27 cellular contexts compared by ENCODE assay signal in genomic region chr10:3064423-3064822, GRCh38. TPM values are rescaled to one million over a fixed set of nuclear protein-coding genes. Genes with fewer than 3 reads are reported as not detected.
DNase-seq lines count a peak whose midpoint lies in the region; ATAC-seq, FAIRE-seq and TF ChIP-seq lines count a peak whose summit lies in the region.
"Had no signal": no experiment of that assay in that cellular context is flagged by ENCODE, and none has a peak within 500 bp of the region (broad histone marks: within the 10 kb centered on the region; RNA-seq: fewer than 3 reads in every experiment).

No MANE protein-coding gene starts in this region.

- no peak overlapping the region for H2AFZ ChIP-seq in Karpas-422 (ENCODE audit: low read length)
- H2AFZ ChIP-seq in H1 (ENCODE audit: low read length): no peak overlapping the region

- CTCF ChIA-PET in H1 (lab: Charles Lee; ENCODE audit: partially characterized antibody): interaction anchor here (0.6 kb wide), 1 partner anchor 139 kb away, joined by 3 read pairs; no protein-coding TSS in a partner anchor

- no peak for TF ChIP-seq EP300 in H1 (IDR thresholded peaks at IDR 0.05; ENCODE audit: borderline replicate concordance in 1 of 2, low read depth in 2 of 2, low read length in 2 of 2)

- no peaks in the 10 kb centered on the region for H3K36me3 ChIP-seq in BLaER1
- no peaks in the 10 kb centered on the region for H3K36me3 ChIP-seq in Karpas-422 (ENCODE audit: insufficient read depth, low read length)
- H3K36me3 ChIP-seq in H1 (ENCODE audit: control insufficient read depth in 2 of 4, insufficient read depth in 4 of 4, low read length in 3 of 4): peaks cover 0 to 3% (median 0%) of the 10 kb centered on the region in 4 experiments; a peak in 1 of 8 replicates

- no peak overlapping the region for H3K27ac ChIP-seq in BLaER1
- H3K27ac ChIP-seq in Karpas-422 (ENCODE audit: low read length): no peak overlapping the region
- no peak overlapping the region for H3K27ac ChIP-seq in H1 (ENCODE audit: low read depth, low read length)

- H3K27ac Mint-ChIP-seq in naive B cell: peak overlapping the region in 1 of 6 donors; percentile 59
- H3K27ac Mint-ChIP-seq in activated naive CD4-positive, alpha-beta T cell treated with anti-CD3 and anti-CD28 coated beads, Interleukin-2, amount 50 U/mL, for 72 hours: no peak overlapping the region
- H3K27ac Mint-ChIP-seq: CD8-positive, alpha-beta T cell; H9; HFFc6 had no signal

- no peak overlapping the region for H4K8ac ChIP-seq in H1 (ENCODE audit: extremely low read depth, insufficient read depth, low read length)

- no peak for TF ChIP-seq RAD21 in H1 (IDR thresholded peaks at IDR 0.05 in 1 of 2, conservative IDR thresholded peaks at IDR 0.05 in 1 of 2; ENCODE audit: low read depth in 2 of 2, low read length in 2 of 2)

- POLR2A ChIA-PET in H1 (lab: Charles Lee; ENCODE audit: partially characterized antibody): interaction anchor here (0.7 to 1.7 kb wide), 3 partner anchors 10 to 75 kb away, joined by 3 to 5 read pairs (median 3); no protein-coding TSS in a partner anchor

- H3K9me3 ChIP-seq in BLaER1 (no peaks in the 10 kb centered on the region), Karpas-422 (ENCODE audit: low read length) (no peaks in the 10 kb centered on the region), H1 (ENCODE audit: insufficient read depth in 2 of 2, low read depth in 1 of 2, low read length in 1 of 2) (no peaks in the 10 kb centered on the region)
- H3K9me3 ChIP-seq: Caco-2, MG63 had no signal

- peaks cover 35% of the 10 kb centered on the region for H4K20me1 ChIP-seq in BLaER1
- H4K20me1 ChIP-seq in Karpas-422 (ENCODE audit: insufficient read depth, low read depth, low read length): peaks cover 12% of the 10 kb centered on the region; the same call in 1 of the 2 replicates
- no peaks in the 10 kb centered on the region for H4K20me1 ChIP-seq in H1 (replicated peaks in 1 of 2; ENCODE audit: control insufficient read depth in 1 of 2, insufficient read depth in 2 of 2, low read length in 2 of 2)

- TF ChIP-seq POLR2A in H1 (IDR thresholded peaks at IDR 0.05; ENCODE audit: control extremely low read depth in 1 of 2, low read depth in 2 of 2, low read length in 2 of 2): no peak

- DNase-seq in Karpas-422: peak; percentile 71
- no peak for DNase-seq in H1 (ENCODE audit: low read depth in 1 of 2, low spot score in 2 of 2)
- peak; percentile 26 for DNase-seq in naive B cell
- no peak for DNase-seq in activated naive CD4-positive, alpha-beta T cell treated with anti-CD3 and anti-CD28 coated beads, Interleukin-2, amount 50 U/mL, for 72 hours (ENCODE audit: low spot score in 2 of 2)
- no peak for DNase-seq in NCI-H524 (lab: John Stamatoyannopoulos, UW)
- DNase-seq in activated CD8-positive, alpha-beta memory T cell treated with anti-CD3 and anti-CD28 coated beads, Interleukin-2, amount 50 U/mL, for 4 hours: no peak
- DNase-seq: 8988T; ACHN; Caco-2; CD8-positive, alpha-beta T cell; DMS79; EL; GDM1; H9; HFFc6; KBM-7; MG63; NCI-H2029 treated with DMSO at 0.1 percent for 48 hours; NCI-H446 treated with DMSO at 0.1 percent for 48 hours; NCI-H526 treated with DMSO at 0.1 percent for 48 hours; SHP77 treated with DMSO at 0.1 percent for 48 hours had no signal

- no peaks in the 10 kb centered on the region for H3K9me2 ChIP-seq in Karpas-422 (replicated peaks; ENCODE audit: insufficient read depth, low read length)

- no peaks in the 10 kb centered on the region for H3K27me3 Mint-ChIP-seq in naive B cell

- ATAC-seq in naive B cell (ENCODE audit: low read depth in 2 of 2) (peak; percentile 51 to 68), GM19467 (IDR thresholded peaks at IDR 0.05; ENCODE audit: unreplicated experiment) (no peak)
- no peak for ATAC-seq in activated naive CD4-positive, alpha-beta T cell treated with anti-CD3 and anti-CD28 coated beads, Interleukin-2, amount 50 U/mL, for 72 hours
- ATAC-seq: CD8-positive, alpha-beta T cell; Panc1 had no signal

- H2AK5ac ChIP-seq in H1 (ENCODE audit: low read depth, low read length): no peak overlapping the region

- H4K91ac ChIP-seq in H1 (replicated peaks; ENCODE audit: insufficient read length, low read length): peak overlapping the region; percentile 10

- no peak overlapping the region for H3K9ac ChIP-seq in BLaER1
- no peak overlapping the region for H3K9ac ChIP-seq in Karpas-422 (ENCODE audit: low read length)
- no peak overlapping the region for H3K9ac ChIP-seq in H1 (replicated peaks in 1 of 4; ENCODE audit: extremely low read depth in 1 of 4, low read depth in 3 of 4, low read length in 3 of 4)

- H3K36me3 Mint-ChIP-seq in naive B cell: no peaks in the 10 kb centered on the region
- peaks cover 4% of the 10 kb centered on the region in 2 donors for H3K36me3 Mint-ChIP-seq in activated naive CD4-positive, alpha-beta T cell treated with anti-CD3 and anti-CD28 coated beads, Interleukin-2, amount 50 U/mL, for 72 hours

- H3K23ac ChIP-seq in H1 (ENCODE audit: insufficient read length): no peak overlapping the region

- WGBS in H1 (ENCODE audit: extremely low coverage in 1 of 2, insufficient coverage in 1 of 2, insufficient read length in 1 of 2, insufficient replicate concordance in 2 of 2, low coverage in 1 of 2, low lambda C conversion rate in 2 of 2, missing lambda C conversion rate in 1 of 2), 2 experiments: 97% methylated on average over 2 of the region's 2 CpGs; no CpG with 5 or more reads in 1 of the 2 experiments

- no peak overlapping the region for H3K18ac ChIP-seq in H1 (ENCODE audit: extremely low read depth, low read length)

- peak overlapping the region in 1 of 8 donors; percentile 85 for H3K4me3 Mint-ChIP-seq in naive B cell
- H3K4me3 Mint-ChIP-seq: CD8-positive, alpha-beta T cell; H9; HFFc6 had no signal

- H3K27me3 ChIP-seq in BLaER1 (peaks cover 15% of the 10 kb centered on the region; the same call in 1 of the 2 replicates), Karpas-422 (ENCODE audit: low read length) (no peaks in the 10 kb centered on the region), H1 (replicated peaks in 1 of 4; ENCODE audit: control insufficient read depth in 3 of 4, extremely low read depth in 1 of 4, insufficient read depth in 3 of 4, low read length in 3 of 4) (peaks cover 0 to 15% (median 12%) of the 10 kb centered on the region in 4 experiments; a peak in 6 of 7 replicates)
- H3K27me3 ChIP-seq: MG63 had no signal

- H2BK120ac ChIP-seq in H1 (replicated peaks; ENCODE audit: low read depth, low read length): no peak overlapping the region

- H2BK12ac ChIP-seq in H1 (ENCODE audit: low read depth, low read length): no peak overlapping the region

- no peak overlapping the region for H3K14ac ChIP-seq in H1 (ENCODE audit: insufficient read length)

- H3K56ac ChIP-seq in H1 (replicated peaks; ENCODE audit: insufficient read length, low read depth, low read length): no peak overlapping the region

- H3K4me1 ChIP-seq in BLaER1: peaks cover 49% of the 10 kb centered on the region
- H3K4me1 ChIP-seq in Karpas-422 (ENCODE audit: low read length): peaks cover 25% of the 10 kb centered on the region
- peaks cover 0 to 8% (median 3%) of the 10 kb centered on the region in 4 experiments; a peak in 2 of 7 replicates for H3K4me1 ChIP-seq in H1 (replicated peaks in 1 of 4; ENCODE audit: control insufficient read depth in 3 of 4, insufficient read depth in 4 of 4, low read length in 3 of 4)

- no peak for FAIRE-seq in H1 (lab: Jason Lieb, UNC)
- FAIRE-seq: GM12892, GM19239, HTR-8/SVneo had no signal

- no peak for TF ChIP-seq CTCF in H1 (IDR thresholded peaks at IDR 0.05; ENCODE audit: control extremely low read depth in 1 of 3, insufficient read depth in 1 of 3, low read depth in 1 of 3, low read length in 3 of 3)

- H3K23me2 ChIP-seq in H1 (ENCODE audit: low read depth, low read length): peaks cover 18% of the 10 kb centered on the region; the same call in 1 of the 2 replicates

- no peak overlapping the region for H2BK5ac ChIP-seq in H1 (ENCODE audit: low read depth, low read length)

- no peak overlapping the region for H4K5ac ChIP-seq in H1 (ENCODE audit: insufficient read length, low read depth, low read length)

- peaks cover 14 to 27% (median 20%) of the 10 kb centered on the region in 3 donors for H3K4me1 Mint-ChIP-seq in naive B cell

- no peak overlapping the region for H2BK15ac ChIP-seq in H1 (ENCODE audit: low read length)

- no peaks in the 10 kb centered on the region for H3K9me3 Mint-ChIP-seq in naive B cell
- H3K9me3 Mint-ChIP-seq in activated naive CD4-positive, alpha-beta T cell treated with anti-CD3 and anti-CD28 coated beads, Interleukin-2, amount 50 U/mL, for 72 hours: no peaks in the 10 kb centered on the region
- H3K9me3 Mint-ChIP-seq: CD8-positive, alpha-beta T cell; H9; HFFc6 had no signal

- no peak overlapping the region for H3K4ac ChIP-seq in H1 (replicated peaks; ENCODE audit: insufficient read length, low read depth, low read length)

- H3K4me3 ChIP-seq in BLaER1 (no peak overlapping the region), Karpas-422 (ENCODE audit: low read length) (no peak overlapping the region), H1 (ENCODE audit: extremely low read depth in 1 of 4, insufficient read depth in 2 of 4, low read depth in 3 of 4, low read length in 4 of 4) (no peak overlapping the region)
- H3K4me3 ChIP-seq: MG63 had no signal

- H3K4me2 ChIP-seq in BLaER1 (peak overlapping the region; percentile 95), Karpas-422 (ENCODE audit: low read depth, low read length, poor library complexity, severe bottlenecking) (no peak overlapping the region), H1 (ENCODE audit: insufficient read depth in 1 of 2, low read depth in 2 of 2, low read length in 2 of 2) (no peak overlapping the region)

- no peak overlapping the region for H2BK20ac ChIP-seq in H1 (ENCODE audit: low read length)

- H3K79me2 ChIP-seq in Karpas-422 (ENCODE audit: low read length) (peaks cover 20% of the 10 kb centered on the region), H1 (ENCODE audit: control insufficient read depth in 1 of 2, insufficient read depth in 2 of 2, low read length in 2 of 2) (peaks cover 3 to 7% of the 10 kb centered on the region in 2 experiments; a peak in 3 of 4 replicates)

- H3K79me1 ChIP-seq in H1 (ENCODE audit: low read depth, low read length): peaks cover 2% of the 10 kb centered on the region; the same call in 1 of the 2 replicates

RNA-seq across cellular contexts. Expression of gene PFKP, which starts 2.9 kb away (rescaled TPM):
- total RNA-seq in Karpas-422 (2014; rRNA removed; shearing (Covaris generic); ENCODE audit: low replicate concordance): 91.3 and 196 TPM in 2 replicates
- total RNA-seq in H1 (2021; fragmentation: NEBNext Ultra II Directional; extraction: Animal tissue kit (Norgen Biotek cat#: 25700)): 128 TPM in 2 replicates
- polyA plus RNA-seq in H1 (2011; rRNA removed) (51.2 and 76.9 TPM in 2 replicates), naive B cell (ENCODE audit: low read depth in 6 of 6) (10 to 100 TPM; 26.3 to 51.2 (median 39.7) TPM)
- polyA plus RNA-seq in H1 (2011; cell fraction: cytosol; rRNA removed): 68.1 TPM
- 135 TPM for polyA plus RNA-seq in H1 (2011; cell fraction: nucleus; rRNA removed)
- 83.6 to 123 TPM (median 119 TPM) in 4 replicates for polyA plus RNA-seq in H1 (2012, experiment 1 of 2)
- 93.7 TPM for polyA plus RNA-seq in H1 (2012, experiment 2 of 2)
- 63.5 TPM for polyA plus RNA-seq in H1 (2013, experiment 1 of 2)
- 58.9 TPM for polyA plus RNA-seq in H1 (2013, experiment 2 of 2)
- polyA minus RNA-seq in H1 (2011; rRNA and poly(A)+ RNA removed): 45.6 and 46.7 TPM in 2 replicates
- 55.2 TPM for polyA minus RNA-seq in H1 (2011; cell fraction: cytosol; rRNA and poly(A)+ RNA removed)
- polyA minus RNA-seq in H1 (2011; cell fraction: nucleus; rRNA and poly(A)+ RNA removed): 47.8 TPM
- 100 to 1,000 TPM in 1 of 2 donors, 10 to 100 TPM in 1; 63.7 to 258 TPM for total RNA-seq in activated naive CD4-positive, alpha-beta T cell treated with anti-CD3 and anti-CD28 coated beads, Interleukin-2, amount 50 U/mL, for 72 hours

Comparison
In these comparisons a context has a peak if more than half of its experiments do, and no peak if none do; other contexts are left out.
1. DNase-seq: peak in Karpas-422 (single experiment) and naive B cell (single experiment); none in H1 (0 of 2), activated naive CD4-positive, alpha-beta T cell treated with anti-CD3 and anti-CD28 coated beads, Interleukin-2, amount 50 U/mL, for 72 hours (0 of 2), NCI-H524 (0 of 2) and activated CD8-positive, alpha-beta memory T cell treated with anti-CD3 and anti-CD28 coated beads, Interleukin-2, amount 50 U/mL, for 4 hours (single experiment).
2. ATAC-seq: peak in naive B cell (2 of 2); none in activated naive CD4-positive, alpha-beta T cell treated with anti-CD3 and anti-CD28 coated beads, Interleukin-2, amount 50 U/mL, for 72 hours (0 of 2) and GM19467 (single experiment).